Comparison of ENCODE assay signal across 20 cellular contexts in the genomic region with DNA sequence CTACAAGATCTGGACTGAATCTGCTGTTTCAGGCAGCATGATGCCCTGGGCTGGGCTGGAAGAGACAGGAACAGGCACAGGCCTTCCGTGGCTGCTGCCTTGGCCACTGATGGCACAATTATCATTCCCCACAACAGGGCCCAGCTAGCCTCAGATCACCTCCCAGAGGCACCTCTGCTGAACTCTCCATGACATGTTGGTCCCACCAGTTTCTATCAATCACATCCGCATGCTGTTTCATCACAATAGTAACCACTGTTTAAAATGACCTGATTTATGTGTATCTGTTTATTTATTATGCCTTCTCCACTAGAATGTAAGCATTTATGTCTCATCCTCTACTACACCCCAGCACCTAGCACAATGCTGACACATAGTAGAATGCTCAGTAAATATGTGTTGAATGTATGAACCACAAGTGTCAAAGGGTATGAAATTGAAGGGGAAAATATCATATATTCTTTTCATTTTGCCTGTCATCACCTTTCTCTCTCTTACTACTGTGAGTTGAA. TPM values are rescaled to one million over a fixed set of nuclear protein-coding genes. Genes with fewer than 3 reads are reported as not detected.
A peak's percentile ranks its signal among the peaks of the same experiment; 100 is the strongest.
DNase-seq lines count a peak whose midpoint lies in the region; ATAC-seq, FAIRE-seq and TF ChIP-seq lines count a peak whose summit lies in the region.
"Had no signal": no experiment of that assay in that cellular context is flagged by ENCODE, and none has a peak within 500 bp of the region (broad histone marks: within the 10 kb centered on the region; RNA-seq: fewer than 3 reads in every experiment).

No MANE protein-coding gene starts in this region.

- no peak overlapping the region for H3K4ac ChIP-seq in H1 (replicated peaks; ENCODE audit: insufficient read length, low read depth, low read length)

- H3K79me1 ChIP-seq in H1 (ENCODE audit: low read depth, low read length) = no peaks in the 10 kb centered on the region

- no peak overlapping the region for H3K18ac ChIP-seq in H1 (ENCODE audit: extremely low read depth, low read length)

- no peak overlapping the region for H3K56ac ChIP-seq in H1 (replicated peaks; ENCODE audit: insufficient read length, low read depth, low read length)

- ATAC-seq in omental fat pad (ENCODE audit: low FRiP score) = no peak
- ATAC-seq in GM21381 (IDR thresholded peaks at IDR 0.05; ENCODE audit: unreplicated experiment) = no peak
- no peak for ATAC-seq in HG02610 (IDR thresholded peaks at IDR 0.05; ENCODE audit: unreplicated experiment)
- ATAC-seq: CD8-positive, alpha-beta T cell; stimulated activated naive CD8-positive, alpha-beta T cell treated with anti-CD3 and anti-CD28 coated beads, Interleukin-15, Interleukin-2, amounts not matched to agents 100 U/mL and 50 U/mL, for 24 hours had no signal

- peak overlapping the region; percentile 41; the same call in 1 of the 2 replicates for H2BK12ac ChIP-seq in H1 (ENCODE audit: low read depth, low read length)

- no peak overlapping the region for H4K8ac ChIP-seq in H1 (ENCODE audit: extremely low read depth, insufficient read depth, low read length)

- H2AK5ac ChIP-seq in H1 (ENCODE audit: low read depth, low read length) = 0 out of 2 replicates have a peak overlapping the region, but pooled peaks have one; percentile 40

- CTCF ChIA-PET in H1 (lab: Charles Lee; ENCODE audit: partially characterized antibody) = interaction anchor here (1.2 to 3.4 kb wide), 6 partner anchors 10 to 226 kb away, joined by 4 to 12 read pairs (median 5); no protein-coding TSS in a partner anchor

- DNase-seq in EH (ENCODE audit: low read depth) = peak; percentile 53
- DNase-seq in NCI-H460 (ENCODE audit: extremely low read depth, low read depth) = peak; percentile 61
- DNase-seq in H1 (ENCODE audit: low read depth in 1 of 2, low spot score in 2 of 2) = no peak
- DNase-seq in myocyte (ENCODE audit: low read depth) = peak; percentile 73
- DNase-seq in omental fat pad (ENCODE audit: low spot score) = no peak
- no peak for DNase-seq in T-helper 2 cell
- DNase-seq: activated CD4-positive, alpha-beta T cell treated with anti-CD3 and anti-CD28 coated beads, Interleukin-2, amount 10 ng/mL, durations not matched to agents 7 days and 5 days; CD8-positive, alpha-beta T cell; dermis blood vessel endothelial cell; DMS53; kidney glomerular epithelial cell; NCI-H1417 treated with DMSO at 0.1 percent for 48 hours; Right ventricle myocardium superior; stimulated activated naive CD8-positive, alpha-beta T cell treated with anti-CD3 and anti-CD28 coated beads, Interleukin-15, Interleukin-2, amounts not matched to agents 100 U/mL and 50 U/mL, for 24 hours had no signal

- no peak overlapping the region for H3K14ac ChIP-seq in H1 (ENCODE audit: insufficient read length)

- peaks cover 0 to 5% (median 3%) of the 10 kb centered on the region in 4 experiments; a peak in 3 of 7 replicates for H3K4me1 ChIP-seq in H1 (replicated peaks in 1 of 4; ENCODE audit: control insufficient read depth in 3 of 4, insufficient read depth in 4 of 4, low read length in 3 of 4)
- H3K4me1 ChIP-seq: breast epithelium, HAP-1 had no signal

- 80% methylated on average over 2 of the region's 2 CpGs; no CpG with 5 or more reads in 1 of the 2 experiments for WGBS in H1 (ENCODE audit: extremely low coverage in 1 of 2, insufficient coverage in 1 of 2, insufficient read length in 1 of 2, insufficient replicate concordance in 2 of 2, low coverage in 1 of 2, low lambda C conversion rate in 2 of 2, missing lambda C conversion rate in 1 of 2), 2 experiments

- H3K79me2 ChIP-seq in H1 (ENCODE audit: control insufficient read depth in 1 of 2, insufficient read depth in 2 of 2, low read length in 2 of 2) = no peaks in the 10 kb centered on the region

- TF ChIP-seq EP300 in H1 (IDR thresholded peaks at IDR 0.05; ENCODE audit: borderline replicate concordance in 1 of 2, low read depth in 2 of 2, low read length in 2 of 2) = no peak

- no peak overlapping the region for H4K5ac ChIP-seq in H1 (ENCODE audit: insufficient read length, low read depth, low read length)

- no peak for TF ChIP-seq RAD21 in H1 (IDR thresholded peaks at IDR 0.05 in 1 of 2, conservative IDR thresholded peaks at IDR 0.05 in 1 of 2; ENCODE audit: low read depth in 2 of 2, low read length in 2 of 2)

- H3K23ac ChIP-seq in H1 (ENCODE audit: insufficient read length) = no peak overlapping the region

- FAIRE-seq in H1 (lab: Jason Lieb, UNC) = no peak
- FAIRE-seq: frontal cortex had no signal

- no peak overlapping the region for H3K9ac ChIP-seq in H1 (replicated peaks in 1 of 4; ENCODE audit: extremely low read depth in 1 of 4, low read depth in 3 of 4, low read length in 3 of 4)

- no peaks in the 10 kb centered on the region for H3K36me3 ChIP-seq in H1 (ENCODE audit: control insufficient read depth in 2 of 4, insufficient read depth in 4 of 4, low read length in 3 of 4)
- H3K36me3 ChIP-seq: breast epithelium, HAP-1, thyroid gland had no signal

- no peak for TF ChIP-seq CTCF in H1 (IDR thresholded peaks at IDR 0.05; ENCODE audit: control extremely low read depth in 1 of 3, insufficient read depth in 1 of 3, low read depth in 1 of 3, low read length in 3 of 3)
- no peak for TF ChIP-seq CTCF in omental fat pad (IDR thresholded peaks at IDR 0.05)

- POLR2A ChIA-PET in H1 (lab: Charles Lee; ENCODE audit: partially characterized antibody) = interaction anchor here (0.9 kb wide), 1 partner anchor 9 kb away, joined by 3 read pairs; no protein-coding TSS in a partner anchor

- no peaks in the 10 kb centered on the region for H3K23me2 ChIP-seq in H1 (ENCODE audit: low read depth, low read length)

- H2BK15ac ChIP-seq in H1 (ENCODE audit: low read length) = no peak overlapping the region

- no peaks in the 10 kb centered on the region for H3K27me3 ChIP-seq in H1 (replicated peaks in 1 of 4; ENCODE audit: control insufficient read depth in 3 of 4, extremely low read depth in 1 of 4, insufficient read depth in 3 of 4, low read length in 3 of 4)
- H3K27me3 ChIP-seq: breast epithelium, thyroid gland had no signal

- TF ChIP-seq POLR2A in H1 (IDR thresholded peaks at IDR 0.05; ENCODE audit: control extremely low read depth in 1 of 2, low read depth in 2 of 2, low read length in 2 of 2) = no peak

- H4K91ac ChIP-seq in H1 (replicated peaks; ENCODE audit: insufficient read length, low read length) = no peak overlapping the region

- H2BK120ac ChIP-seq in H1 (replicated peaks; ENCODE audit: low read depth, low read length) = no peak overlapping the region

- H3K9me3 ChIP-seq in H1 (ENCODE audit: insufficient read depth in 2 of 2, low read depth in 1 of 2, low read length in 1 of 2) = no peaks in the 10 kb centered on the region
- H3K9me3 ChIP-seq: breast epithelium, thyroid gland had no signal

- H4K20me1 ChIP-seq in H1 (replicated peaks in 1 of 2; ENCODE audit: control insufficient read depth in 1 of 2, insufficient read depth in 2 of 2, low read length in 2 of 2) = no peaks in the 10 kb centered on the region

- no peak overlapping the region for H3K4me3 ChIP-seq in H1 (ENCODE audit: extremely low read depth in 1 of 4, insufficient read depth in 2 of 4, low read depth in 3 of 4, low read length in 4 of 4)
- H3K4me3 ChIP-seq: breast epithelium, HAP-1, thyroid gland had no signal

- no peak overlapping the region for H3K27ac ChIP-seq in H1 (ENCODE audit: low read depth, low read length)
- H3K27ac ChIP-seq: breast epithelium, thyroid gland had no signal

- H3K4me2 ChIP-seq in H1 (ENCODE audit: insufficient read depth in 1 of 2, low read depth in 2 of 2, low read length in 2 of 2) = no peak overlapping the region

- no peak overlapping the region for H2BK20ac ChIP-seq in H1 (ENCODE audit: low read length)

- no peak overlapping the region for H2AFZ ChIP-seq in H1 (ENCODE audit: low read length)

- peak overlapping the region; percentile 36; the same call in 1 of the 2 replicates for H2BK5ac ChIP-seq in H1 (ENCODE audit: low read depth, low read length)

TF ChIP-seq in H1, 55 proteins besides CTCF, POLR2A, EP300 and RAD21 (continues in another document):
- TF ChIP-seq JUND (IDR thresholded peaks at IDR 0.05; ENCODE audit: low read length) (no peak), CBX8 (IDR thresholded peaks at IDR 0.05; ENCODE audit: borderline replicate concordance, low read depth, low read length) (no peak), PHF8 (conservative IDR thresholded peaks at IDR 0.05; ENCODE audit: low read depth, low read length) (no peak), CEBPB (IDR thresholded peaks at IDR 0.05; ENCODE audit: low read depth, low read length) (no peak), NANOG (IDR thresholded peaks at IDR 0.05; ENCODE audit: insufficient read depth, low read depth, low read length, poor library complexity, severe bottlenecking) (no peak), SP2 (IDR thresholded peaks at IDR 0.05; ENCODE audit: low read length) (no peak), SUZ12 (IDR thresholded peaks at IDR 0.05; ENCODE audit: low read length) (no peak), GTF2F1 (IDR thresholded peaks at IDR 0.05; ENCODE audit: borderline replicate concordance, low read depth, low read length) (no peak), POLR2AphosphoS5 (IDR thresholded peaks at IDR 0.05; ENCODE audit: low read depth, low read length) (no peak), CTBP2 (IDR thresholded peaks at IDR 0.05; ENCODE audit: borderline replicate concordance, insufficient read depth, insufficient read length, low read length) (no peak), MAFK (IDR thresholded peaks at IDR 0.05; ENCODE audit: low read depth, low read length) (no peak), CREB1 (IDR thresholded peaks at IDR 0.05) (no peak), GABPA (IDR thresholded peaks at IDR 0.05; ENCODE audit: borderline replicate concordance, insufficient read depth, low read length) (no peak), HDAC2 (IDR thresholded peaks at IDR 0.05; ENCODE audit: borderline replicate concordance in 1 of 2, low read depth in 2 of 2, low read length in 2 of 2) (no peak)

RNA-seq across cellular contexts. Expression of a gene that starts 32.7 kb away (rescaled TPM):
- total RNA-seq in NCI-H460 (2014; rRNA removed; shearing (Covaris generic)) = 252 and 300 TPM in 2 replicates
- 35.6 and 64.1 TPM in 2 replicates for polyA plus RNA-seq in NCI-H460 (2014; cell fraction: nucleus; rRNA removed)
- total RNA-seq in H1 (2021; fragmentation: NEBNext Ultra II Directional; extraction: Animal tissue kit (Norgen Biotek cat#: 25700)) = 9.8 and 10.5 TPM in 2 replicates
- 3.8 and 4.4 TPM in 2 replicates for polyA plus RNA-seq in H1 (2011; rRNA removed)
- 3.2 TPM for polyA plus RNA-seq in H1 (2011; cell fraction: cytosol; rRNA removed)
- 6.4 TPM for polyA plus RNA-seq in H1 (2011; cell fraction: nucleus; rRNA removed)
- 3.5 to 5.7 TPM (median 4.0 TPM) in 4 replicates for polyA plus RNA-seq in H1 (2012, experiment 1 of 2)
- polyA plus RNA-seq in H1 (2012, experiment 2 of 2) = 0.17 TPM
- 7.7 TPM for polyA plus RNA-seq in H1 (2013, experiment 1 of 2)
- 7.0 TPM for polyA plus RNA-seq in H1 (2013, experiment 2 of 2)
- 14.2 and 20.9 TPM in 2 replicates for polyA minus RNA-seq in H1 (2011; rRNA and poly(A)+ RNA removed)
- polyA minus RNA-seq in H1 (2011; cell fraction: cytosol; rRNA and poly(A)+ RNA removed) = 9.7 TPM
- 25.4 TPM for polyA minus RNA-seq in H1 (2011; cell fraction: nucleus; rRNA and poly(A)+ RNA removed)
- 103 and 108 TPM in 2 replicates for total RNA-seq in myocyte
- 21.9 TPM for polyA plus RNA-seq in myocyte (2012)
- 100 to 1,000 TPM in 3 of 4 donors, 10 to 100 TPM in 1; 70.1 to 133 (median 108) TPM for total RNA-seq in omental fat pad

Comparison
In these comparisons a context has a peak if more than half of its experiments do, and no peak if none do; other contexts are left out.
1. DNase-seq: peak in EH (single experiment), NCI-H460 (single experiment) and myocyte (single experiment); none in H1 (0 of 2), omental fat pad (single experiment) and T-helper 2 cell (0 of 5).